1 cellular context compared by ENCODE assay signal in genomic region chr16:29674188-29674587, GRCh38.
TF ChIP-seq lines count a peak whose summit lies in the region.

No MANE protein-coding gene starts in this region.

TF ChIP-seq in K562, 482 proteins besides CTCF, POLR2A, EP300 and RAD21 (continued from another document and continues in another):
- TF ChIP-seq CUX1 (CRISPR knock-in tag; IDR thresholded peaks at IDR 0.05): no peak
- TF ChIP-seq ARID3B (CRISPR knock-in tag; IDR thresholded peaks at IDR 0.05; ENCODE audit: borderline replicate concordance): no peak
- peak; percentile 10 for TF ChIP-seq DACH1 (IDR thresholded peaks at IDR 0.05; ENCODE audit: partially characterized antibody)
- peak; percentile 50 for TF ChIP-seq MGA (IDR thresholded peaks at IDR 0.05)
- TF ChIP-seq MYNN (IDR thresholded peaks at IDR 0.05): no peak
- no peak for TF ChIP-seq MYNN (CRISPR knock-in tag; IDR thresholded peaks at IDR 0.05)
- TF ChIP-seq HES1 (IDR thresholded peaks at IDR 0.05; ENCODE audit: low read depth): no peak
- TF ChIP-seq PATZ1 (CRISPR knock-in tag; IDR thresholded peaks at IDR 0.05; ENCODE audit: borderline replicate concordance): no peak
- no peak for TF ChIP-seq ZNF764 (CRISPR knock-in tag; IDR thresholded peaks at IDR 0.05; ENCODE audit: low read depth)
- TF ChIP-seq BRCA1 (IDR thresholded peaks at IDR 0.05): no peak
- TF ChIP-seq BRCA1 (CRISPR knock-in tag; IDR thresholded peaks at IDR 0.05): no peak
- TF ChIP-seq DEAF1 (CRISPR knock-in tag; IDR thresholded peaks at IDR 0.05): no peak
- TF ChIP-seq ZNF224 (CRISPR knock-in tag; IDR thresholded peaks at IDR 0.05): no peak
- peak; percentile 30; the same call in 1 of the 2 replicates for TF ChIP-seq BHLHE40 (IDR thresholded peaks at IDR 0.05; ENCODE audit: low read length)
- 0 out of 2 replicates have a peak, but pooled peaks have one; percentile 12 for TF ChIP-seq MAX (CRISPR knock-in tag; IDR thresholded peaks at IDR 0.05)
- no peak for TF ChIP-seq PTRF (tag; IDR thresholded peaks at IDR 0.05)
- TF ChIP-seq ZNF639 (CRISPR knock-in tag; conservative IDR thresholded peaks at IDR 0.05 in 1 of 2, IDR thresholded peaks at IDR 0.05 in 1 of 2): no peak
- no peak for TF ChIP-seq GMEB1 (CRISPR knock-in tag; IDR thresholded peaks at IDR 0.05)
- no peak for TF ChIP-seq EZH2 (IDR thresholded peaks at IDR 0.05; ENCODE audit: borderline replicate concordance, low read depth, low read length)
